ENCODE assay signal across 28 cellular contexts in genomic region chr14:56702515-56702914, GRCh38.
"Had no signal": no experiment of that assay in that cellular context is flagged by ENCODE, and none has a peak within 500 bp of the region (broad histone marks: within the 10 kb centered on the region; RNA-seq: fewer than 3 reads in every experiment).

No MANE protein-coding gene starts in this region.

- H3K27ac ChIP-seq: brain microvascular endothelial cell, coronary artery, dorsolateral prefrontal cortex, epithelial cell of prostate, esophagus squamous epithelium, gastroesophageal sphincter, heart right ventricle, hepatocyte had no signal

- H3K36me3 ChIP-seq: brain microvascular endothelial cell, esophagus squamous epithelium, gastroesophageal sphincter, heart right ventricle had no signal

- H3K4me3 ChIP-seq: coronary artery, dorsolateral prefrontal cortex, esophagus squamous epithelium, gastroesophageal sphincter, heart right ventricle, hepatocyte had no signal

- FAIRE-seq: astrocyte, bronchial epithelial cell, endometrium, endothelial cell of umbilical vein had no signal

- DNase-seq: activated B cell treated with CpG ODN at 0.5 μM for 24 hours; activated CD4-positive, alpha-beta T cell treated with anti-CD3 and anti-CD28 coated beads for 48 hours; activated CD4-positive, alpha-beta T cell treated with anti-CD3 and anti-CD28 coated beads, Interleukin-2, amount 50 U/mL, for 1 hour; activated CD4-positive, alpha-beta T cell treated with anti-CD3 and anti-CD28 coated beads, Interleukin-2, amount 50 U/mL, for 48 hours; activated CD8-positive, alpha-beta memory T cell treated with anti-CD3 and anti-CD28 coated beads for 24 hours; activated CD8-positive, alpha-beta T cell treated with anti-CD3 and anti-CD28 coated beads for 36 hours; activated effector memory CD4-positive, alpha-beta T cell treated with Interleukin-2 at 50 U/mL for 16 hours; activated gamma-delta T cell treated with Interleukin-2 at 50 U/mL for 16 hours; activated naive CD4-positive, alpha-beta T cell treated with anti-CD3 and anti-CD28 coated beads, Interleukin-2, amount 50 U/mL, for 16 hours; activated naive CD4-positive, alpha-beta T cell treated with Interleukin-2 at 50 U/mL for 16 hours; activated T-cell treated with anti-CD3 and anti-CD28 coated beads, Interleukin-2, amount 50 U/mL, for 4 hours; amniotic stem cell; anterior cingulate cortex; brain microvascular endothelial cell; dorsolateral prefrontal cortex; effector memory CD8-positive, alpha-beta T cell; esophagus squamous epithelium; foreskin melanocyte; heart right ventricle; T-helper 2 cell had no signal

- H3K9me3 ChIP-seq: esophagus squamous epithelium, heart right ventricle had no signal

- H3K27me3 ChIP-seq: brain microvascular endothelial cell, hepatocyte had no signal
